ENCODE assay signal across 17 cellular contexts in the genomic region with DNA sequence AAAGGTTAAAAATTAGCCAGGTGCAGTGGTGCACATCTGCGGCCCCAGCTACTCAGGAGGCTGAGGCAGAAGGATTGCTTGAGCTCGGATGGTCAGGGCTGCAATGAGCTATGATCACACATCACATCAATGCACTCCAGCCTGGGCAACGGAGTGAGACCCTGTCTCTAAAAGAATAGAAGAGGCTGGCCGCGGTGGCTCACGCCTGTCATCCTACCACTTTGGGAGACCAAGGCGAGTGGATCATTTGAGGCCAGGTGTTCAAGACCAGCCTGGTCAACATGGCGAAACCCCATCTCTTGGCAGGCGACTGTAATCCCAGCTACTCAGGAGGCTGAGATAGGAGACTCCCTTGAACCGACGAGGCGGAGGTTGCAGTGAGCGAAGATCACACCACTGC. TPM values are rescaled to one million over a fixed set of nuclear protein-coding genes. Genes with fewer than 3 reads are reported as not detected.
A peak's percentile ranks its signal among the peaks of the same experiment; 100 is the strongest.
DNase-seq lines count a peak whose midpoint lies in the region; ATAC-seq and TF ChIP-seq lines count a peak whose summit lies in the region.
"Not testable (repeated sequence)": the region's sequence is repeated elsewhere in the genome, so short reads cannot be mapped to it uniquely, and the experiment has no call there.
"Had no signal": no experiment of that assay in that cellular context is flagged by ENCODE, and none has a peak within 500 bp of the region (broad histone marks: within the 10 kb centered on the region; RNA-seq: fewer than 3 reads in every experiment).

No MANE protein-coding gene starts in this region.

- TF ChIP-seq POLR2A in right lobe of liver (IDR thresholded peaks at IDR 0.05): not testable (repeated sequence)

- intact Hi-C loops in colonic mucosa (cut with DNase I); Right ventricle myocardium inferior (cut with DNase I); Right ventricle myocardium superior (cut with DNase I); right lobe of liver (cut with DNase I): not testable (repeated sequence)

- not testable (repeated sequence) for ATAC-seq in Right ventricle myocardium inferior; Right ventricle myocardium superior (ENCODE audit: poor library complexity); right lobe of liver; stimulated activated naive CD8-positive, alpha-beta T cell treated with anti-CD3 and anti-CD28 coated beads, Interleukin-15, Interleukin-2, amounts not matched to agents 100 U/mL and 50 U/mL, for 24 hours

- DNase-seq in activated naive CD4-positive, alpha-beta T cell treated with anti-CD3 and anti-CD28 coated beads, Interleukin-2, amount 50 U/mL, for 16 hours: peak; percentile 22
- DNase-seq in colonic mucosa (peak; percentile 28), Right ventricle myocardium inferior (ENCODE audit: missing footprints) (peak; percentile 60), Right ventricle myocardium superior (peak; percentile 31), right lobe of liver (peak in 2 of 3 donors; percentile 28 to 59)
- peak; percentile 10 for DNase-seq in stimulated activated naive CD8-positive, alpha-beta T cell treated with anti-CD3 and anti-CD28 coated beads, Interleukin-15, Interleukin-2, amounts not matched to agents 100 U/mL and 50 U/mL, for 24 hours

- WGBS in right lobe of liver (ENCODE audit: insufficient coverage, low coverage, low lambda C conversion rate, missing lambda C conversion rate): 0% methylated on average over 1 of the region's 13 CpGs

- not testable (repeated sequence) for TF ChIP-seq CTCF in colonic mucosa (IDR thresholded peaks at IDR 0.05); right lobe of liver (IDR thresholded peaks at IDR 0.05)

- H3K9me3 ChIP-seq in colonic mucosa, right lobe of liver: not testable (repeated sequence)

- H3K4me3 ChIP-seq in colonic mucosa, right lobe of liver: not testable (repeated sequence)

- not testable (repeated sequence) for H3K36me3 ChIP-seq in colonic mucosa, right lobe of liver

- not testable (repeated sequence) for H3K27me3 ChIP-seq in colonic mucosa, right lobe of liver

- H3K9ac ChIP-seq in colonic mucosa (ENCODE audit: low read depth in 2 of 2, low read length in 2 of 2): not testable (repeated sequence)

- not testable (repeated sequence) for H3K4me1 ChIP-seq in colonic mucosa, right lobe of liver

- not testable (repeated sequence) for H3K27ac ChIP-seq in colonic mucosa, right lobe of liver

RNA-seq across cellular contexts. Expression of gene IZUMO2, which starts 59.7 kb away (rescaled TPM):
- total RNA-seq in colonic mucosa (under 1 TPM in 1 of 2 donors, not detected in 1; 0.49 TPM), Right ventricle myocardium inferior (not detected), Right ventricle myocardium superior (not detected), right lobe of liver (not detected)
- total RNA-seq: A172; A673; B cell; Caco-2; Calu3; CD4-positive, alpha-beta memory T cell; CD4-positive, alpha-beta T cell; CD4-positive, CD25-positive, alpha-beta regulatory T cell; CD8-positive, alpha-beta memory T cell; CD8-positive, alpha-beta T cell; Daoy had no signal

Comparison
In these comparisons a context has a peak if more than half of its experiments do, and no peak if none do; other contexts are left out.
1. DNase-seq: peak in every context shown above with its lines; median percentile 60 in Right ventricle myocardium inferior; 44 in right lobe of liver; 31 in Right ventricle myocardium superior; 28 in colonic mucosa; 22 in activated naive CD4-positive, alpha-beta T cell treated with anti-CD3 and anti-CD28 coated beads, Interleukin-2, amount 50 U/mL, for 16 hours; 10 in stimulated activated naive CD8-positive, alpha-beta T cell treated with anti-CD3 and anti-CD28 coated beads, Interleukin-15, Interleukin-2, amounts not matched to agents 100 U/mL and 50 U/mL, for 24 hours.